Comparison of ENCODE assay signal across 10 cellular contexts in the genomic region with DNA sequence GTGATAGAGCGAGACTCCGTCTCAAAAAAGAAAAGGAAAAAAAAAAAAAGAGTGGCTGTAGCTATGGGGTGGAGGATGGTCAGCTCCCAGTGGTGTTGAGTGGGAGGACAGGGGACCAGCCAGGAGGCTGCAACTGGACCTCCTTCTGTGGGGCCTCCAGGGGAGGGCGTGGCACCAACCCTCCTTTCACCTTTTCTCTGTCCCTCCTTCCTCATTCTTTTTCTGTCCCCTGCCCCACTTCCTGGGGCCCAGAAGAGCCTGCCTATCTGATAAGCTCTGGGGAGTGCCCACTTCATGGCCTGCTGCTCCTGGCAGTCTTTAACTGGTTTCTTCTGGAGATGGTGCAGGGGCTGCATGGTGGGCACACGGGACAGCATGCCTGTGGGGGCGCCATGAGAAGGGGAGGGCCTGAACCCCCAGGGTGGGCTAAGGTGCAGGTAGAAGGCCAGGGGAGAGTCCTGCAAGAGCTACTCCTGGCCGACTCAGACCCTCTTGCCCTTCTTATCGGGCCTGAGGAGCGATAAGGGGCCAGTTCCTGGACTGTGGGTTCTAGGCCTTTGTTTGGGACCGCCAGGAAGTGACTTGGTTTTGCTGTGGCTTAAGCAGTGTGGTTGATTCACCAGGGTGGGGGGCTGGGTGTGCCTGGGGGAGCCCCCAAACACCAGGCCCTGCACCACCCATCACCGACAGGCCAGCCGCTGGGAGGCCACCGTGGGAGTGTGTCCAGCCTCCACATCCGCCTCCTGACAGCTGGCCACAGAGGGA. TPM values are rescaled to one million over a fixed set of nuclear protein-coding genes. Genes with fewer than 3 reads are reported as not detected.
DNase-seq lines count a peak whose midpoint lies in the region; ATAC-seq, FAIRE-seq and TF ChIP-seq lines count a peak whose summit lies in the region.
"Had no signal": no experiment of that assay in that cellular context is flagged by ENCODE, and none has a peak within 500 bp of the region (broad histone marks: within the 10 kb centered on the region; RNA-seq: fewer than 3 reads in every experiment).

No MANE protein-coding gene starts in this region.

- H3K36me3 ChIP-seq in astrocyte (ENCODE audit: insufficient read depth, low read length) = no peaks in the 10 kb centered on the region
- H3K36me3 ChIP-seq in mesenchymal stem cell (ENCODE audit: control insufficient read depth in 1 of 2, insufficient read depth in 2 of 2, low read depth in 1 of 2, low read length in 2 of 2) = no peaks in the 10 kb centered on the region
- no peaks in the 10 kb centered on the region for H3K36me3 ChIP-seq in vagina

- H3K79me1 ChIP-seq in mesenchymal stem cell (replicated peaks; ENCODE audit: low read length, poor library complexity, severe bottlenecking) = no peaks in the 10 kb centered on the region

- WGBS in mesenchymal stem cell = 92% methylated on average over 11 of the region's 13 CpGs

- FAIRE-seq in astrocyte (lab: Jason Lieb, UNC) = no peak

- H2AFZ ChIP-seq in astrocyte (ENCODE audit: low read depth, low read length) (peak overlapping the region; percentile 80), mesenchymal stem cell (ENCODE audit: low read depth, low read length) (no peak overlapping the region)

- H3K9me3 Mint-ChIP-seq in activated naive CD8-positive, alpha-beta T cell treated with anti-CD3 and anti-CD28 coated beads, Interleukin-2, amount 50 U/mL, for 24 hours = no peaks in the 10 kb centered on the region
- H3K9me3 Mint-ChIP-seq in activated naive CD8-positive, alpha-beta T cell treated with anti-CD3 and anti-CD28 coated beads for 36 hours = no peaks in the 10 kb centered on the region
- no peaks in the 10 kb centered on the region for H3K9me3 Mint-ChIP-seq in astrocyte (ENCODE audit: unreplicated experiment)

- no peak for ATAC-seq in activated naive CD8-positive, alpha-beta T cell treated with anti-CD3 and anti-CD28 coated beads, Interleukin-2, amount 50 U/mL, for 24 hours
- no peak for ATAC-seq in HG02571 (IDR thresholded peaks at IDR 0.05; ENCODE audit: unreplicated experiment)

- peak overlapping the region; percentile 14 for H2AK5ac ChIP-seq in mesenchymal stem cell (ENCODE audit: low read length, severe bottlenecking)

- peak overlapping the region; percentile 10 for H4K8ac ChIP-seq in mesenchymal stem cell (ENCODE audit: low read length)

- H2BK12ac ChIP-seq in mesenchymal stem cell (ENCODE audit: low read length in 2 of 2) = peak overlapping the region in 1 of 2 experiments; percentile 12

- no peaks in the 10 kb centered on the region for H4K20me1 ChIP-seq in astrocyte (ENCODE audit: insufficient read depth, low read length)

- no peak overlapping the region for H3K27ac Mint-ChIP-seq in activated naive CD8-positive, alpha-beta T cell treated with anti-CD3 and anti-CD28 coated beads, Interleukin-2, amount 50 U/mL, for 24 hours
- no peak overlapping the region for H3K27ac Mint-ChIP-seq in activated naive CD8-positive, alpha-beta T cell treated with anti-CD3 and anti-CD28 coated beads for 36 hours
- peak overlapping the region; percentile 59 for H3K27ac Mint-ChIP-seq in astrocyte (ENCODE audit: unreplicated experiment)

- H3K27me3 Mint-ChIP-seq in activated naive CD8-positive, alpha-beta T cell treated with anti-CD3 and anti-CD28 coated beads, Interleukin-2, amount 50 U/mL, for 24 hours = no peaks in the 10 kb centered on the region
- no peaks in the 10 kb centered on the region for H3K27me3 Mint-ChIP-seq in activated naive CD8-positive, alpha-beta T cell treated with anti-CD3 and anti-CD28 coated beads for 36 hours
- no peaks in the 10 kb centered on the region for H3K27me3 Mint-ChIP-seq in astrocyte (ENCODE audit: low read depth, unreplicated experiment)

- no peaks in the 10 kb centered on the region for H3K36me3 Mint-ChIP-seq in activated naive CD8-positive, alpha-beta T cell treated with anti-CD3 and anti-CD28 coated beads, Interleukin-2, amount 50 U/mL, for 24 hours (ENCODE audit: low read depth)
- no peaks in the 10 kb centered on the region for H3K36me3 Mint-ChIP-seq in activated naive CD8-positive, alpha-beta T cell treated with anti-CD3 and anti-CD28 coated beads for 36 hours
- no peaks in the 10 kb centered on the region for H3K36me3 Mint-ChIP-seq in astrocyte (ENCODE audit: low read depth, unreplicated experiment)

- H3K27ac ChIP-seq in astrocyte (ENCODE audit: low read depth, low read length) (peak overlapping the region; percentile 62), mesenchymal stem cell (ENCODE audit: low read length, poor library complexity, severe bottlenecking) (no peak overlapping the region), vagina (peak overlapping the region; percentile 74)

- peak overlapping the region; percentile 12 to 79 for H3K18ac ChIP-seq in mesenchymal stem cell (ENCODE audit: low read depth in 1 of 2, low read length in 2 of 2)

- peak overlapping the region; percentile 1 to 42 for H3K4ac ChIP-seq in mesenchymal stem cell (ENCODE audit: low read depth in 1 of 2, low read length in 2 of 2)

- TF ChIP-seq POLR2A in vagina (IDR thresholded peaks at IDR 0.05) = no peak

- H3K79me2 ChIP-seq in astrocyte (ENCODE audit: insufficient read depth, low read length) = no peaks in the 10 kb centered on the region

- peak overlapping the region; percentile 44 for H2BK15ac ChIP-seq in mesenchymal stem cell (ENCODE audit: low read depth, poor library complexity, severe bottlenecking)

- H3K4me3 Mint-ChIP-seq in activated naive CD8-positive, alpha-beta T cell treated with anti-CD3 and anti-CD28 coated beads, Interleukin-2, amount 50 U/mL, for 24 hours = peak overlapping the region; percentile 17
- H3K4me3 Mint-ChIP-seq in activated naive CD8-positive, alpha-beta T cell treated with anti-CD3 and anti-CD28 coated beads for 36 hours = no peak overlapping the region
- no peak overlapping the region for H3K4me3 Mint-ChIP-seq in astrocyte (ENCODE audit: unreplicated experiment)

- TF ChIP-seq CTCF in astrocyte (IDR thresholded peaks at IDR 0.05; ENCODE audit: insufficient read depth, low read depth, low read length) (no peak), vagina (IDR thresholded peaks at IDR 0.05) (no peak)

- no peak overlapping the region for H2BK5ac ChIP-seq in mesenchymal stem cell (ENCODE audit: low read depth, low read length, poor library complexity, severe bottlenecking)

- H3K4me1 ChIP-seq in astrocyte (ENCODE audit: insufficient read depth, low read length) (peaks cover 28% of the 10 kb centered on the region), mesenchymal stem cell (ENCODE audit: control insufficient read depth, insufficient read depth, low read depth, low read length) (peaks cover 9% of the 10 kb centered on the region), vagina (peaks cover 21% of the 10 kb centered on the region)

- no peak overlapping the region for H2BK120ac ChIP-seq in mesenchymal stem cell (ENCODE audit: low read depth, low read length)

- H3K4me1 Mint-ChIP-seq in activated naive CD8-positive, alpha-beta T cell treated with anti-CD3 and anti-CD28 coated beads, Interleukin-2, amount 50 U/mL, for 24 hours = peaks cover 16% of the 10 kb centered on the region
- H3K4me1 Mint-ChIP-seq in activated naive CD8-positive, alpha-beta T cell treated with anti-CD3 and anti-CD28 coated beads for 36 hours = peaks cover 6% of the 10 kb centered on the region
- H3K4me1 Mint-ChIP-seq in astrocyte (ENCODE audit: low read depth, unreplicated experiment) = peaks cover 9% of the 10 kb centered on the region

- peak overlapping the region; percentile 44 for H3K4me2 ChIP-seq in astrocyte (ENCODE audit: low read length)
- no peak overlapping the region for H3K4me2 ChIP-seq in mesenchymal stem cell (ENCODE audit: low read length, poor library complexity, severe bottlenecking)

- no peak overlapping the region for H3K23ac ChIP-seq in mesenchymal stem cell (ENCODE audit: low read length in 2 of 2)

- H3K9me3 ChIP-seq in astrocyte (ENCODE audit: insufficient read depth, low read depth, low read length) (no peaks in the 10 kb centered on the region), mesenchymal stem cell (ENCODE audit: control insufficient read depth, low read length) (no peaks in the 10 kb centered on the region), vagina (no peaks in the 10 kb centered on the region)

- intact Hi-C loops in vagina (cut with DNase I) = no loop called here

- H3K27me3 ChIP-seq in astrocyte (ENCODE audit: insufficient read depth, low read length) (no peaks in the 10 kb centered on the region), mesenchymal stem cell (ENCODE audit: control insufficient read depth in 1 of 2, insufficient read depth in 1 of 2, low read length in 2 of 2) (no peaks in the 10 kb centered on the region), vagina (no peaks in the 10 kb centered on the region)

- DNase-seq in activated naive CD8-positive, alpha-beta T cell treated with anti-CD3 and anti-CD28 coated beads, Interleukin-2, amount 50 U/mL, for 24 hours = no peak
- no peak for DNase-seq in activated naive CD8-positive, alpha-beta T cell treated with anti-CD3 and anti-CD28 coated beads for 36 hours
- DNase-seq in astrocyte (ENCODE audit: low read depth) (peak; percentile 50), mesenchymal stem cell (no peak), vagina (ENCODE audit: extremely low spot score in 2 of 2) (no peak), OCI-M2 (lab: John Stamatoyannopoulos, UW; ENCODE audit: unreplicated experiment) (no peak), nucleus accumbens (lab: John Stamatoyannopoulos, UW) (no peak)
- DNase-seq: activated naive CD4-positive, alpha-beta T cell treated with Interleukin-2 at 50 U/mL for 16 hours; NCI-H748 treated with DMSO at 0.1 percent for 48 hours had no signal

- peak overlapping the region; percentile 81 for H4K91ac ChIP-seq in mesenchymal stem cell (ENCODE audit: low read length)

- no peak overlapping the region for H3K4me3 ChIP-seq in astrocyte (ENCODE audit: insufficient read depth, low read depth, low read length)
- H3K4me3 ChIP-seq in mesenchymal stem cell (ENCODE audit: insufficient read depth in 1 of 2, low read depth in 1 of 2, low read length in 2 of 2) = peak overlapping the region in 1 of 2 experiments; percentile 56
- H3K4me3 ChIP-seq in vagina = peak overlapping the region in 1 of 2 donors; percentile 18

- H3K9ac ChIP-seq in astrocyte (ENCODE audit: low read length) (no peak overlapping the region), mesenchymal stem cell (ENCODE audit: low read length) (peak overlapping the region; percentile 74)

- no peak overlapping the region for H3K14ac ChIP-seq in mesenchymal stem cell (ENCODE audit: low read length in 2 of 2)

RNA-seq across cellular contexts. Expression of gene FLNB, which starts 49.4 kb away (rescaled TPM):
- 10 to 100 TPM; 23.2 to 27.4 TPM for total RNA-seq in activated naive CD8-positive, alpha-beta T cell treated with anti-CD3 and anti-CD28 coated beads for 36 hours
- total RNA-seq in astrocyte (434 and 521 TPM in 2 replicates), vagina (147 TPM)
- 55.8 TPM for polyA plus RNA-seq in mesenchymal stem cell (2013, experiment 1 of 2)
- polyA plus RNA-seq in mesenchymal stem cell (2013, experiment 2 of 2) = 47.9 TPM
